ENCODE assay signal across 10 cellular contexts in genomic region chr19:48558018-48558684, GRCh38. TPM values are rescaled to one million over a fixed set of nuclear protein-coding genes. Genes with fewer than 3 reads are reported as not detected.
DNase-seq lines count a peak whose midpoint lies in the region; ATAC-seq, FAIRE-seq and TF ChIP-seq lines count a peak whose summit lies in the region.
"Had no signal": no experiment of that assay in that cellular context is flagged by ENCODE, and none has a peak within 500 bp of the region (broad histone marks: within the 10 kb centered on the region; RNA-seq: fewer than 3 reads in every experiment).

No MANE protein-coding gene starts in this region.

- CTCF ChIA-PET in MCF 10A (lab: Yijun Ruan, JAX): interaction anchor here (0.6 to 1.4 kb wide), 3 partner anchors 10 to 16 kb away, joined by 3 read pairs; no protein-coding TSS in a partner anchor

- no peak overlapping the region for H3K27ac Mint-ChIP-seq in MCF 10A (ENCODE audit: low read depth, unreplicated experiment)
- no peak overlapping the region for H3K27ac Mint-ChIP-seq in activated T-helper 2 cell treated with anti-CD3 and anti-CD28 coated beads, Interferon-gamma antibody, Interleukin-2, Interleukin-4, amounts not matched to agents 10 μg/mL and 5 μg/mL and 100 μg/mL, durations not matched to agents 14 hours and 24 hours and 36 hours

- intact Hi-C loops in breast epithelium (cut with DNase I; ENCODE audit: low total_unique reads): no loop called here
- intact Hi-C loops in MCF 10A (cut with micrococcal nuclease): no loop called here
- intact Hi-C loops in activated T-helper 2 cell treated with anti-CD3 and anti-CD28 coated beads, Interferon-gamma antibody, Interleukin-2, Interleukin-4, amounts not matched to agents 10 μg/mL and 5 μg/mL and 100 μg/mL, durations not matched to agents 14 hours and 24 hours and 36 hours (cut with micrococcal nuclease): no loop called here

- H3K9me3 Mint-ChIP-seq in MCF 10A (ENCODE audit: unreplicated experiment): no peaks in the 10 kb centered on the region
- no peaks in the 10 kb centered on the region for H3K9me3 Mint-ChIP-seq in activated T-helper 2 cell treated with anti-CD3 and anti-CD28 coated beads, Interferon-gamma antibody, Interleukin-2, Interleukin-4, amounts not matched to agents 10 μg/mL and 5 μg/mL and 100 μg/mL, durations not matched to agents 14 hours and 24 hours and 36 hours

- ATAC-seq in left lobe of liver: peak; percentile 59

- H3K4me1 ChIP-seq in breast epithelium: no peaks in the 10 kb centered on the region

- DNase-seq in breast epithelium (ENCODE audit: low spot score in 2 of 2) (no peak), MCF 10A (ENCODE audit: unreplicated experiment) (no peak), bronchial epithelial cell (ENCODE audit: low read depth) (peak; percentile 28), left lobe of liver (ENCODE audit: low spot score) (no peak), urothelium cell line (ENCODE audit: low spot score) (peak; percentile 63), midbrain (lab: John Stamatoyannopoulos, UW) (no peak), erythroblast (lab: John Stamatoyannopoulos, UW) (no peak)
- no peak for DNase-seq in activated T-helper 2 cell treated with anti-CD3 and anti-CD28 coated beads, Interferon-gamma antibody, Interleukin-2, Interleukin-4, amounts not matched to agents 10 μg/mL and 5 μg/mL and 100 μg/mL, durations not matched to agents 14 hours and 24 hours and 36 hours (ENCODE audit: low spot score)
- DNase-seq: glutamatergic neuron had no signal

- H3K27me3 Mint-ChIP-seq in MCF 10A (ENCODE audit: insufficient read depth, unreplicated experiment): no peaks in the 10 kb centered on the region
- peaks cover 1% of the 10 kb centered on the region for H3K27me3 Mint-ChIP-seq in activated T-helper 2 cell treated with anti-CD3 and anti-CD28 coated beads, Interferon-gamma antibody, Interleukin-2, Interleukin-4, amounts not matched to agents 10 μg/mL and 5 μg/mL and 100 μg/mL, durations not matched to agents 14 hours and 24 hours and 36 hours (ENCODE audit: low read depth)

- POLR2A ChIA-PET in MCF 10A (lab: Yijun Ruan, JAX): interaction anchor here (0.6 to 0.7 kb wide), 2 partner anchors 9 to 138 kb away, joined by 5 to 6 read pairs; no protein-coding TSS in a partner anchor

- H3K27ac ChIP-seq in breast epithelium: no peak overlapping the region
- H3K27ac ChIP-seq: right atrium auricular region had no signal

- H3K36me3 ChIP-seq in breast epithelium (no peaks in the 10 kb centered on the region), bronchial epithelial cell (ENCODE audit: control insufficient read depth, insufficient read depth, low read length) (no peaks in the 10 kb centered on the region)
- H3K36me3 ChIP-seq: right atrium auricular region had no signal

- TF ChIP-seq CTCF in breast epithelium (IDR thresholded peaks at IDR 0.05): no peak
- TF ChIP-seq CTCF in MCF 10A (IDR thresholded peaks at IDR 0.05; ENCODE audit: unreplicated experiment): no peak
- TF ChIP-seq CTCF in bronchial epithelial cell (IDR thresholded peaks at IDR 0.05; ENCODE audit: insufficient read depth, low read length, severe bottlenecking): no peak

- H3K9me3 ChIP-seq in breast epithelium: no peaks in the 10 kb centered on the region
- H3K9me3 ChIP-seq: right atrium auricular region had no signal

- TF ChIP-seq POLR2A in breast epithelium (IDR thresholded peaks at IDR 0.05) (no peak), erythroblast (IDR thresholded peaks at IDR 0.05; ENCODE audit: low read length) (no peak)

- H3K4me3 Mint-ChIP-seq in MCF 10A (ENCODE audit: unreplicated experiment): no peak overlapping the region
- no peak overlapping the region for H3K4me3 Mint-ChIP-seq in activated T-helper 2 cell treated with anti-CD3 and anti-CD28 coated beads, Interferon-gamma antibody, Interleukin-2, Interleukin-4, amounts not matched to agents 10 μg/mL and 5 μg/mL and 100 μg/mL, durations not matched to agents 14 hours and 24 hours and 36 hours (ENCODE audit: low read depth)

- H3K36me3 Mint-ChIP-seq in MCF 10A (ENCODE audit: insufficient read depth, unreplicated experiment): peaks cover under 1% of the 10 kb centered on the region
- H3K36me3 Mint-ChIP-seq in activated T-helper 2 cell treated with anti-CD3 and anti-CD28 coated beads, Interferon-gamma antibody, Interleukin-2, Interleukin-4, amounts not matched to agents 10 μg/mL and 5 μg/mL and 100 μg/mL, durations not matched to agents 14 hours and 24 hours and 36 hours (ENCODE audit: low read depth): no peaks in the 10 kb centered on the region

- no TSS peak for BruUV-seq in MCF 10A (replicated peaks; lab: Mats Ljungman, UMichigan)

- H3K4me1 Mint-ChIP-seq in MCF 10A (ENCODE audit: insufficient read depth, unreplicated experiment): peaks cover 6% of the 10 kb centered on the region
- peaks cover 2% of the 10 kb centered on the region for H3K4me1 Mint-ChIP-seq in activated T-helper 2 cell treated with anti-CD3 and anti-CD28 coated beads, Interferon-gamma antibody, Interleukin-2, Interleukin-4, amounts not matched to agents 10 μg/mL and 5 μg/mL and 100 μg/mL, durations not matched to agents 14 hours and 24 hours and 36 hours (ENCODE audit: low read depth)

- H3K27me3 ChIP-seq in breast epithelium: no peaks in the 10 kb centered on the region
- H3K27me3 ChIP-seq in bronchial epithelial cell (ENCODE audit: control insufficient read depth, insufficient read depth, low read length): no peaks in the 10 kb centered on the region
- H3K27me3 ChIP-seq: right atrium auricular region had no signal

- H3K4me3 ChIP-seq in breast epithelium (peak overlapping the region; percentile 6 to 22 (median 13)), bronchial epithelial cell (ENCODE audit: low read depth, low read length) (no peak overlapping the region)
- H3K4me3 ChIP-seq: right atrium auricular region had no signal

- FAIRE-seq in bronchial epithelial cell (lab: Jason Lieb, UNC) (no peak), urothelium cell line (lab: Jason Lieb, UNC) (no peak)

RNA-seq across cellular contexts. Expression of gene SULT2B1, which starts 6.2 kb away (rescaled TPM):
- total RNA-seq in breast epithelium (1 to 10 TPM in 2 of 3 donors, not detected in 1; 5.6 to 7.5 TPM), MCF 10A (2022) (not detected in 2 replicates), bronchial epithelial cell (3.4 and 17.2 TPM in 2 replicates), left lobe of liver (not detected)
- not detected in 2 replicates for total RNA-seq in activated T-helper 2 cell treated with anti-CD3 and anti-CD28 coated beads, Interferon-gamma antibody, Interleukin-2, Interleukin-4, amounts not matched to agents 10 μg/mL and 5 μg/mL and 100 μg/mL, durations not matched to agents 14 hours and 24 hours and 36 hours
- total RNA-seq: right atrium auricular region had no signal

RNA-seq across cellular contexts. Expression of gene LMTK3, which starts 46.5 kb away (rescaled TPM):
- total RNA-seq in breast epithelium: 1 to 10 TPM in 2 of 3 donors, not detected in 1; 1.3 to 2.9 TPM
- 0.37 and 0.47 TPM in 2 replicates for total RNA-seq in MCF 10A (2022)
- total RNA-seq in bronchial epithelial cell: 1.3 and 1.8 TPM in 2 replicates
- total RNA-seq in left lobe of liver: 0.43 TPM
- total RNA-seq in activated T-helper 2 cell treated with anti-CD3 and anti-CD28 coated beads, Interferon-gamma antibody, Interleukin-2, Interleukin-4, amounts not matched to agents 10 μg/mL and 5 μg/mL and 100 μg/mL, durations not matched to agents 14 hours and 24 hours and 36 hours: 3.1 and 5.1 TPM in 2 replicates

RNA-seq across cellular contexts. Expression of gene SPACA4, which starts 48.4 kb away (rescaled TPM):
- not detected for total RNA-seq in breast epithelium
- not detected in 2 replicates for total RNA-seq in MCF 10A (2022)
- under 0.01 and 0.64 TPM in 2 replicates for total RNA-seq in bronchial epithelial cell
- total RNA-seq in left lobe of liver: not detected
- not detected in 2 replicates for total RNA-seq in activated T-helper 2 cell treated with anti-CD3 and anti-CD28 coated beads, Interferon-gamma antibody, Interleukin-2, Interleukin-4, amounts not matched to agents 10 μg/mL and 5 μg/mL and 100 μg/mL, durations not matched to agents 14 hours and 24 hours and 36 hours
- total RNA-seq: right atrium auricular region had no signal

RNA-seq across cellular contexts. Expression of gene FAM83E, which starts 56.7 kb away (rescaled TPM):
- total RNA-seq in breast epithelium: 1 to 10 TPM in 2 of 3 donors, not detected in 1; 3.3 to 5.6 TPM
- total RNA-seq in MCF 10A (2022): 0.89 and 2.8 TPM in 2 replicates
- total RNA-seq in bronchial epithelial cell: 21.9 and 62.3 TPM in 2 replicates
- 0.18 TPM for total RNA-seq in left lobe of liver
- 4.3 and 6.4 TPM in 2 replicates for total RNA-seq in activated T-helper 2 cell treated with anti-CD3 and anti-CD28 coated beads, Interferon-gamma antibody, Interleukin-2, Interleukin-4, amounts not matched to agents 10 μg/mL and 5 μg/mL and 100 μg/mL, durations not matched to agents 14 hours and 24 hours and 36 hours
- total RNA-seq: right atrium auricular region had no signal

Comparison
In these comparisons a context has a peak if more than half of its experiments do, and no peak if none do; other contexts are left out.
1. DNase-seq: peak in bronchial epithelial cell (single experiment) and urothelium cell line (single experiment); none in breast epithelium (0 of 2), MCF 10A (single experiment), left lobe of liver (single experiment), activated T-helper 2 cell treated with anti-CD3 and anti-CD28 coated beads, Interferon-gamma antibody, Interleukin-2, Interleukin-4, amounts not matched to agents 10 μg/mL and 5 μg/mL and 100 μg/mL, durations not matched to agents 14 hours and 24 hours and 36 hours (single experiment), midbrain (single experiment) and erythroblast (0 of 2).